ENCODE assay signal across 10 cellular contexts in genomic region chr7:140079121-140079536, GRCh38. TPM values are rescaled to one million over a fixed set of nuclear protein-coding genes. Genes with fewer than 3 reads are reported as not detected.
DNase-seq lines count a peak whose midpoint lies in the region; ATAC-seq, FAIRE-seq and TF ChIP-seq lines count a peak whose summit lies in the region.
"Had no signal": no experiment of that assay in that cellular context is flagged by ENCODE, and none has a peak within 500 bp of the region (broad histone marks: within the 10 kb centered on the region; RNA-seq: fewer than 3 reads in every experiment).

No MANE protein-coding gene starts in this region.

- H2AFZ ChIP-seq in IMR-90 (replicated peaks; ENCODE audit: low read length, poor library complexity) (no peak overlapping the region), HepG2 (ENCODE audit: low read length) (no peak overlapping the region)

- no peak overlapping the region for H2AK5ac ChIP-seq in IMR-90 (ENCODE audit: low read depth, low read length)

- dilution Hi-C loops in IMR-90 (cut with HindIII; ENCODE audit: low sequenced_read_pairs, unreplicated experiment) = no loop called here

- TF ChIP-seq POLR2A in IMR-90 (IDR thresholded peaks at IDR 0.05; ENCODE audit: low read depth, low read length) (no peak), HepG2 (IDR thresholded peaks at IDR 0.05; ENCODE audit: insufficient read depth in 1 of 2, low read depth in 2 of 2, low read length in 2 of 2) (no peak)

- TF ChIP-seq EP300 in HepG2 (IDR thresholded peaks at IDR 0.05; ENCODE audit: low read depth in 2 of 2, low read length in 2 of 2) (no peak), HepG2 (CRISPR knock-in tag; IDR thresholded peaks at IDR 0.05; ENCODE audit: borderline replicate concordance) (no peak)

- no peak overlapping the region for H3K4me2 ChIP-seq in IMR-90 (ENCODE audit: low read depth, low read length)
- peak overlapping the region; percentile 41; the same call in 1 of the 2 replicates for H3K4me2 ChIP-seq in HepG2 (ENCODE audit: low read depth, low read length)

- H4K5ac ChIP-seq in IMR-90 (ENCODE audit: low read depth, low read length) = no peak overlapping the region

- ATAC-seq in IMR-90 (ENCODE audit: low read depth) = peak; percentile 55
- ATAC-seq in HepG2 = peak; percentile 87
- ATAC-seq: activated CD8-positive, alpha-beta T cell treated with anti-CD3 and anti-CD28 coated beads, Interleukin-2, amount 10 ng/mL, durations not matched to agents 7 days and 5 days had no signal

- no peaks in the 10 kb centered on the region for H3K79me1 ChIP-seq in IMR-90 (ENCODE audit: low read depth in 1 of 2, low read length in 2 of 2)

- DNase-seq in BJ (ENCODE audit: low read depth) = no peak
- DNase-seq in IMR-90 = peak; percentile 83
- DNase-seq in astrocyte of the spinal cord (ENCODE audit: low read depth, low spot score) = peak; percentile 77
- peak; percentile 57 for DNase-seq in HepG2 (ENCODE audit: low spot score)
- no peak for DNase-seq in kidney glomerular epithelial cell (lab: John Stamatoyannopoulos, UW)
- no peak for DNase-seq in GM19240 (ENCODE audit: insufficient read length, low spot score)
- no peak for DNase-seq in T-helper 9 cell
- no peak for DNase-seq in NCI-H187 (lab: John Stamatoyannopoulos, UW)
- DNase-seq: activated CD8-positive, alpha-beta T cell treated with anti-CD3 and anti-CD28 coated beads, Interleukin-2, amount 10 ng/mL, durations not matched to agents 7 days and 5 days; esophagus squamous epithelium had no signal

- no TSS peak for BruUV-seq in IMR-90 (replicated peaks; lab: Mats Ljungman, UMichigan)
- BruUV-seq in HepG2 (replicated peaks; lab: Mats Ljungman, UMichigan) = no TSS peak

- no peak overlapping the region for H4K8ac ChIP-seq in IMR-90 (ENCODE audit: low read depth in 2 of 2, low read length in 2 of 2)

- H3K4me3 ChIP-seq in BJ (ENCODE audit: low read depth, low read length) = no peak overlapping the region
- no peak overlapping the region for H3K4me3 ChIP-seq in IMR-90 (ENCODE audit: insufficient read depth, low read depth, low read length)
- no peak overlapping the region for H3K4me3 ChIP-seq in astrocyte of the spinal cord (ENCODE audit: low read depth, low read length)
- no peak overlapping the region for H3K4me3 ChIP-seq in HepG2 (replicated peaks in 1 of 3; ENCODE audit: insufficient read depth in 1 of 3, low read depth in 2 of 3, low read length in 3 of 3)
- H3K4me3 ChIP-seq: esophagus squamous epithelium had no signal

- H4K20me1 ChIP-seq in IMR-90 (ENCODE audit: insufficient read depth, low read length) = no peaks in the 10 kb centered on the region
- H4K20me1 ChIP-seq in HepG2 (ENCODE audit: insufficient read depth, low read length) = no peaks in the 10 kb centered on the region; the same call in 1 of the 2 replicates

- no peak overlapping the region for H3K4ac ChIP-seq in IMR-90 (ENCODE audit: low read depth, low read length)

- in situ Hi-C loops in IMR-90 (cut with MboI; ENCODE audit: low sequenced_read_pairs) (no loop called here), astrocyte of the spinal cord (cut with HindIII; ENCODE audit: low sequenced_read_pairs) (no loop called here), HepG2 (cut with HindIII; ENCODE audit: extremely low pct_ligation_motif_present, low pct_unique_long_range_greater_than_20kb) (loop anchor here (25.0 kb wide), 1 partner anchor 258 kb away; no protein-coding TSS in a partner anchor)

- POLR2A ChIA-PET in BJ (lab: Charles Lee) (no interaction called here), IMR-90 (lab: Charles Lee; ENCODE audit: unreplicated experiment) (no interaction called here), HepG2 (lab: Yijun Ruan, JAX) (no interaction called here)

- intact Hi-C loops in IMR-90 (cut with micrococcal nuclease) (no loop called here), HepG2 (cut with micrococcal nuclease; ENCODE audit: unreplicated experiment) (loop anchor here (1.0 to 5.0 kb wide), 3 partner anchors 72 to 264 kb away; no protein-coding TSS in a partner anchor)

- TF ChIP-seq CTCF in BJ (IDR thresholded peaks at IDR 0.05; ENCODE audit: insufficient read depth, low read depth, low read length) = peak; percentile 6; the same call in 1 of the 2 replicates
- 0 out of 2 replicates have a peak, but pooled peaks have one; percentile 18 for TF ChIP-seq CTCF in IMR-90 (conservative IDR thresholded peaks at IDR 0.05; ENCODE audit: low read depth, low read length)
- TF ChIP-seq CTCF in astrocyte of the spinal cord (IDR thresholded peaks at IDR 0.05; ENCODE audit: low read depth, low read length) = peak; percentile 27
- TF ChIP-seq CTCF in HepG2 (CRISPR knock-in tag; IDR thresholded peaks at IDR 0.05) = peak; percentile 85

- no peak for TF ChIP-seq RAD21 in IMR-90 (IDR thresholded peaks at IDR 0.05; ENCODE audit: low read length)
- peak; percentile 71 for TF ChIP-seq RAD21 in HepG2 (CRISPR knock-in tag; IDR thresholded peaks at IDR 0.05)

- 0 out of 2 replicates have a peak, but pooled peaks cover 2% of the 10 kb centered on the region for H3K9me1 ChIP-seq in IMR-90 (ENCODE audit: insufficient read depth, low read length)

- WGBS in IMR-90 (ENCODE audit: extremely low coverage in 2 of 2, insufficient read length in 1 of 2), 2 experiments = 100% methylated on average over 1 of the region's 6 CpGs; no CpG with 5 or more reads in 1 of the 2 experiments
- 67% methylated on average over 4 of the region's 6 CpGs for WGBS in HepG2 (ENCODE audit: low lambda C conversion rate)

- H3K9ac ChIP-seq in IMR-90 (ENCODE audit: low read depth, low read length) (no peak overlapping the region), HepG2 (ENCODE audit: insufficient read depth, low read depth, low read length) (no peak overlapping the region)

- no peak overlapping the region for H4K91ac ChIP-seq in IMR-90 (ENCODE audit: insufficient read depth, low read depth, low read length)

- no peaks in the 10 kb centered on the region for H3K27me3 ChIP-seq in BJ (ENCODE audit: control insufficient read depth, insufficient read depth, low read length)
- H3K27me3 ChIP-seq in IMR-90 (ENCODE audit: control insufficient read depth, insufficient read depth, low read length) = peaks cover 6% of the 10 kb centered on the region
- H3K27me3 ChIP-seq in HepG2 (ENCODE audit: control insufficient read depth in 1 of 2, insufficient read depth in 2 of 2, low read length in 2 of 2) = peaks cover 0 to 5% of the 10 kb centered on the region in 2 experiments; a peak in 1 of 5 replicates
- H3K27me3 ChIP-seq: esophagus squamous epithelium had no signal

- H3K14ac ChIP-seq in IMR-90 (replicated peaks; ENCODE audit: low read depth, low read length) = no peak overlapping the region

- CTCF ChIA-PET in BJ (lab: Yijun Ruan, JAX) = interaction anchor here (0.7 to 0.8 kb wide), 2 partner anchors 13 to 98 kb away, joined by 3 to 5 read pairs; no protein-coding TSS in a partner anchor
- CTCF ChIA-PET in IMR-90 (lab: Yijun Ruan, JAX) = no interaction called here
- CTCF ChIA-PET in HepG2 (lab: Yijun Ruan, JAX; ENCODE audit: low intra/inter-chr PET ratio, low total read pairs) = interaction anchor here (1.3 kb wide), 2 partner anchors 247 to 264 kb away, joined by 3 to 9 read pairs; no protein-coding TSS in a partner anchor

- no peak overlapping the region for H2BK20ac ChIP-seq in IMR-90 (ENCODE audit: low read depth, low read length)

- H2BK5ac ChIP-seq in IMR-90 (ENCODE audit: low read depth, low read length, poor library complexity, severe bottlenecking) = no peak overlapping the region

- no peaks in the 10 kb centered on the region for H3K4me1 ChIP-seq in IMR-90 (ENCODE audit: control insufficient read depth, insufficient read depth, low read length)
- peaks cover 43% of the 10 kb centered on the region for H3K4me1 ChIP-seq in HepG2 (ENCODE audit: insufficient read depth, low read length)
- H3K4me1 ChIP-seq: esophagus squamous epithelium had no signal

- H2AK9ac ChIP-seq in IMR-90 (replicated peaks; ENCODE audit: low read depth, low read length, poor library complexity) = no peak overlapping the region

- FAIRE-seq in HepG2 (lab: Jason Lieb, UNC) = peak; percentile 88

- H3K18ac ChIP-seq in IMR-90 (ENCODE audit: low read depth, low read length) = no peak overlapping the region

- H3K36me3 ChIP-seq in BJ (ENCODE audit: control insufficient read depth, insufficient read depth, low read length) (no peaks in the 10 kb centered on the region), IMR-90 (ENCODE audit: control insufficient read depth, insufficient read depth, low read length) (peaks cover 1% of the 10 kb centered on the region), HepG2 (replicated peaks in 1 of 2; ENCODE audit: control insufficient read depth in 1 of 2, insufficient read depth in 2 of 2, low read length in 2 of 2) (no peaks in the 10 kb centered on the region)
- H3K36me3 ChIP-seq: esophagus squamous epithelium had no signal

- H3K9me3 ChIP-seq in IMR-90 (ENCODE audit: control insufficient read depth, insufficient read depth, low read length) = no peaks in the 10 kb centered on the region
- no peaks in the 10 kb centered on the region for H3K9me3 ChIP-seq in HepG2 (ENCODE audit: low read length)
- H3K9me3 ChIP-seq: esophagus squamous epithelium had no signal

- no peak overlapping the region for H3K56ac ChIP-seq in IMR-90 (ENCODE audit: extremely low read depth, insufficient read depth, low read length)

- H3K27ac ChIP-seq in IMR-90 (ENCODE audit: insufficient read depth, low read length) = no peak overlapping the region
- H3K27ac ChIP-seq in HepG2 (ENCODE audit: extremely low read length, insufficient read depth, low read length) = no peak overlapping the region
- H3K27ac ChIP-seq: esophagus squamous epithelium had no signal

- H3K79me2 ChIP-seq in HepG2 (ENCODE audit: insufficient read depth, low read length) = no peaks in the 10 kb centered on the region

- no peak overlapping the region for H2BK120ac ChIP-seq in IMR-90 (ENCODE audit: low read depth, low read length)

- H2BK15ac ChIP-seq in IMR-90 (ENCODE audit: low read depth, low read length) = no peak overlapping the region

- no peak overlapping the region for H3K23ac ChIP-seq in IMR-90 (ENCODE audit: low read depth, low read length)

RNA-seq across cellular contexts. Expression of gene PARP12, which starts 16.4 kb away (rescaled TPM):
- polyA plus RNA-seq in BJ (2011; rRNA removed) (15.8 and 21.2 TPM in 2 replicates), IMR-90 (2012; rRNA removed) (11.3 and 14.0 TPM in 2 replicates), HepG2 (2011; rRNA removed) (35.2 and 37.1 TPM in 2 replicates)
- 16.7 and 17.4 TPM in 2 replicates for polyA minus RNA-seq in BJ (2011; rRNA and poly(A)+ RNA removed)
- total RNA-seq in IMR-90 (2012; rRNA removed) (6.9 and 7.2 TPM in 2 replicates), HepG2 (2016; rRNA removed; fragmentation: Illumina TruSeq; extraction: Trizol) (15.5 and 16.2 TPM in 2 replicates)
- polyA plus RNA-seq in IMR-90 (2012; cell fraction: cytosol; rRNA removed) = 12.1 and 12.8 TPM in 2 replicates
- polyA plus RNA-seq in IMR-90 (2012; cell fraction: nucleus; rRNA removed; ENCODE audit: low replicate concordance) = 25.9 and 32.5 TPM in 2 replicates
- total RNA-seq in HepG2 (2016; cell fraction: cytosol; rRNA removed; fragmentation: Illumina TruSeq; extraction: Trizol; ENCODE audit: low read depth) = 5.1 and 6.0 TPM in 2 replicates
- total RNA-seq in HepG2 (2016; cell fraction: insoluble cytoplasmic fraction; rRNA removed; fragmentation: Illumina TruSeq; extraction: Trizol) = 14.9 and 16.1 TPM in 2 replicates
- total RNA-seq in HepG2 (2016; cell fraction: membrane; rRNA removed; fragmentation: Illumina TruSeq; extraction: Trizol) = 7.8 TPM in 2 replicates
- 20.8 and 22.4 TPM in 2 replicates for total RNA-seq in HepG2 (2016; cell fraction: nucleus; rRNA removed; fragmentation: Illumina TruSeq; extraction: Trizol)
- 22.5 and 24.9 TPM in 2 replicates for polyA plus RNA-seq in HepG2 (2011; cell fraction: cytosol; rRNA removed)
- 82.0 and 93.9 TPM in 2 replicates for polyA plus RNA-seq in HepG2 (2011; cell fraction: nucleus; rRNA removed)
- polyA plus RNA-seq in HepG2 (2012) = 18.0 and 20.0 TPM in 2 replicates
- 1.4 and 1.5 TPM in 2 replicates for polyA plus RNA-seq in HepG2 (2016; cell fraction: cytosol; fragmentation: Illumina TruSeq; extraction: Trizol; ENCODE audit: low read depth)
- polyA plus RNA-seq in HepG2 (2016; cell fraction: insoluble cytoplasmic fraction; fragmentation: Illumina TruSeq; extraction: Trizol; ENCODE audit: low read depth) = 13.9 and 16.3 TPM in 2 replicates
- 4.4 and 4.5 TPM in 2 replicates for polyA plus RNA-seq in HepG2 (2016; cell fraction: membrane; fragmentation: Illumina TruSeq; extraction: Trizol; ENCODE audit: low read depth)
- 31.0 and 39.2 TPM in 2 replicates for polyA plus RNA-seq in HepG2 (2016; cell fraction: nucleus; fragmentation: Illumina TruSeq; extraction: Trizol; ENCODE audit: insufficient read depth, low read depth)
- 52.9 and 70.5 TPM in 2 replicates for polyA minus RNA-seq in HepG2 (2011; rRNA and poly(A)+ RNA removed; ENCODE audit: low replicate concordance)
- 23.5 and 23.8 TPM in 2 replicates for polyA minus RNA-seq in HepG2 (2011; cell fraction: cytosol; rRNA and poly(A)+ RNA removed)
- polyA minus RNA-seq in HepG2 (2011; cell fraction: nucleus; rRNA and poly(A)+ RNA removed) = 46.7 and 57.6 TPM in 2 replicates

Comparison
In these comparisons a context has a peak if more than half of its experiments do, and no peak if none do; other contexts are left out.
1. DNase-seq: peak in IMR-90 (single experiment), astrocyte of the spinal cord (single experiment) and HepG2 (single experiment); none in BJ (single experiment), kidney glomerular epithelial cell (single experiment), GM19240 (single experiment), T-helper 9 cell (single experiment) and NCI-H187 (0 of 2).
2. CTCF ChIP-seq: peak in every context shown above with its lines; median percentile 85 in HepG2; 27 in astrocyte of the spinal cord; 18 in IMR-90; 6 in BJ.